8 cellular contexts compared by ENCODE assay signal in the genomic region with DNA sequence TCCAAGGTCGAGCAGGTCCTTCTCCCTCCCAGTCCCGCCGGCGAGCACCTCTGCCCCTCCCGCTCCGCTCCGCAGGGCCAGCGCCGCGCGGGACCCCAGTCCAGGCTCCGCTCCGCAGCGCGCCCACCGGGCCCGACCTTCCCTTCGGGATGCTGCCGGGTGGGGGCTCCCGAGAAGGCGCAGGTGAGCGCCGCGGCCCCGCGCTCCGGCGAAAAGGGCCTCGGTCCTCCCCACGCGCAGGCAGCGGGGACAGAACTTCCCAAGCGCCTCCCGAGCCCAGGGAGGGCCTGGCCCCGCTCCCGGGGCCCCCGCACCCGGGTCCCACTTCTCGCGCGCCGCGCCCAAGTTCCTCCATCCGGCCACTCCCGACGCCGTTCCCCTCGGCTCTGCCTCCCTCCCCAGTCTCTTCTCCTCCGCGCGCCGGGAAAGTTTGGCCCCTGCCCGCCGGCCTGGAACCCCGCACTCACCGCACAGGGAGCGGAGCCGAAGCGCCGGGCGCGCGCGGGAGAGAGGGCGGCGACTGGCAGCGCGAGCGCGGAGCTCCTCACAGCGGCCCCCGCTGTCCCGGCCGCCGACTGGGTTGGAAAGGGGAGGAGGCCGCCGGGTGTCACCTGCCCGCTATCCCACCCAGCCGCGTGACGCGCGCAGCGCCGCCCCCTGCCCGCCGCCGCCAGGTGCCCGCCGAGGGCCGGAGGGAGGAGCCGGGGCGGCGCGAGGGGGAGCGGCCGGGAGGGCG. TPM values are rescaled to one million over a fixed set of nuclear protein-coding genes. Genes with fewer than 3 reads are reported as not detected.
DNase-seq lines count a peak whose midpoint lies in the region; ATAC-seq lines count a peak whose summit lies in the region.

A gene (minus strand): TSS at position 577 of the 736 bp plus-strand sequence. CDS start 56,872 bp downstream, outside the sequence.

- H3K27me3 ChIP-seq in CD8-positive, alpha-beta memory T cell (ENCODE audit: insufficient read depth, low read length, poor library complexity, severe bottlenecking), result no peaks in the 10 kb centered on the region

- peak within 1 kb of the TSS; percentile 43 to 73 (median 62) for H3K4me3 Mint-ChIP-seq in CD8-positive, alpha-beta memory T cell
- H3K4me3 Mint-ChIP-seq in activated T-cell treated with anti-CD3 and anti-CD28 coated beads, Interleukin-2, amount 50 U/mL, for 4 hours, result peak within 1 kb of the TSS; percentile 71

- CTCF ChIA-PET in CD8-positive, alpha-beta memory T cell (lab: Charles Lee), result no interaction called here

- peaks cover 0 to 2% (median 0%) of the 10 kb centered on the region in 5 donors for H3K9me3 Mint-ChIP-seq in CD8-positive, alpha-beta memory T cell
- no peaks in the 10 kb centered on the region for H3K9me3 Mint-ChIP-seq in activated T-cell treated with anti-CD3 and anti-CD28 coated beads, Interleukin-2, amount 50 U/mL, for 4 hours

- no peaks in the 10 kb centered on the region for H3K9me3 ChIP-seq in CD8-positive, alpha-beta memory T cell (ENCODE audit: low read length)

- POLR2A ChIA-PET in CD8-positive, alpha-beta memory T cell (lab: Charles Lee), result no interaction called here

- DNase-seq in CD8-positive, alpha-beta memory T cell, result no peak
- peak; percentile 30 for DNase-seq in NCI-H526 treated with DMSO at 0.1 percent for 48 hours (lab: John Stamatoyannopoulos, UW)
- no peak for DNase-seq in activated T-cell treated with anti-CD3 and anti-CD28 coated beads, Interleukin-2, amount 50 U/mL, for 4 hours
- peak; percentile 64 for DNase-seq in globus pallidus (ENCODE audit: low spot score)
- DNase-seq in occipital lobe (lab: John Stamatoyannopoulos, UW), result peak; percentile 52

- no peak within 1 kb of the TSS for H3K4me3 ChIP-seq in CD8-positive, alpha-beta memory T cell (ENCODE audit: low read length)
- peak within 1 kb of the TSS; percentile 78 for H3K4me3 ChIP-seq in urinary bladder (ENCODE audit: low read depth, low read length)

- no peak within 1 kb of the TSS for H3K27ac ChIP-seq in CD8-positive, alpha-beta memory T cell (ENCODE audit: low read depth, low read length)
- no peak within 1 kb of the TSS for H3K27ac ChIP-seq in urinary bladder (ENCODE audit: low read depth)

- peaks cover 41 to 61% of the 10 kb centered on the region in 2 donors for H3K27me3 Mint-ChIP-seq in CD8-positive, alpha-beta memory T cell
- H3K27me3 Mint-ChIP-seq in activated T-cell treated with anti-CD3 and anti-CD28 coated beads, Interleukin-2, amount 50 U/mL, for 4 hours (ENCODE audit: low read depth), result peaks cover 51% of the 10 kb centered on the region

- no peaks in the 10 kb centered on the region for H3K36me3 ChIP-seq in CD8-positive, alpha-beta memory T cell (ENCODE audit: insufficient read depth, low read length)
- no peaks in the 10 kb centered on the region for H3K36me3 ChIP-seq in urinary bladder (ENCODE audit: insufficient read depth)

- H3K36me3 Mint-ChIP-seq in CD8-positive, alpha-beta memory T cell, result no peaks in the 10 kb centered on the region
- no peaks in the 10 kb centered on the region for H3K36me3 Mint-ChIP-seq in activated T-cell treated with anti-CD3 and anti-CD28 coated beads, Interleukin-2, amount 50 U/mL, for 4 hours (ENCODE audit: insufficient read depth)

- ATAC-seq in GM19324 (IDR thresholded peaks at IDR 0.05; ENCODE audit: low FRiP score, unreplicated experiment), result peak; percentile 92
- peak; percentile 93 for ATAC-seq in HG03342 (IDR thresholded peaks at IDR 0.05; ENCODE audit: unreplicated experiment)
- peak; percentile 78 to 89 for ATAC-seq in activated T-cell treated with anti-CD3 and anti-CD28 coated beads, Interleukin-2, amount 50 U/mL, for 4 hours

- WGBS in urinary bladder, result under 1% methylated on average over 98 of the region's 98 CpGs

- no peak within 1 kb of the TSS for H3K27ac Mint-ChIP-seq in CD8-positive, alpha-beta memory T cell

- H3K4me1 Mint-ChIP-seq in CD8-positive, alpha-beta memory T cell, result peaks cover 8 to 19% (median 11%) of the 10 kb centered on the region in 3 donors
- peaks cover 10% of the 10 kb centered on the region for H3K4me1 Mint-ChIP-seq in activated T-cell treated with anti-CD3 and anti-CD28 coated beads, Interleukin-2, amount 50 U/mL, for 4 hours (ENCODE audit: low read depth)

- no peaks in the 10 kb centered on the region for H3K4me1 ChIP-seq in CD8-positive, alpha-beta memory T cell (ENCODE audit: insufficient read depth, low read length)
- no peaks in the 10 kb centered on the region for H3K4me1 ChIP-seq in urinary bladder (ENCODE audit: insufficient read depth)

RNA-seq across cellular contexts. Expression of the gene that starts here (rescaled TPM):
- under 1 TPM; 0.11 to 0.18 TPM for total RNA-seq in CD8-positive, alpha-beta memory T cell
- polyA plus RNA-seq in CD8-positive, alpha-beta memory T cell, result not detected
- under 1 TPM; 0.05 to 0.24 (median 0.18) TPM for total RNA-seq in activated T-cell treated with anti-CD3 and anti-CD28 coated beads, Interleukin-2, amount 50 U/mL, for 4 hours
- 8.7 TPM for total RNA-seq in occipital lobe
- total RNA-seq in urinary bladder, result 2.6 TPM
- 3.3 TPM for polyA plus RNA-seq in urinary bladder

Comparison
In these comparisons a context has a peak if more than half of its experiments do, and no peak if none do; other contexts are left out.
1. Peak in ATAC-seq in activated T-cell treated with anti-CD3 and anti-CD28 coated beads, Interleukin-2, amount 50 U/mL, for 4 hours; RNA of the gene not detected or under 1 TPM.
2. DNase-seq: peak in NCI-H526 treated with DMSO at 0.1 percent for 48 hours (single experiment), globus pallidus (single experiment) and occipital lobe (single experiment); none in CD8-positive, alpha-beta memory T cell (0 of 5) and activated T-cell treated with anti-CD3 and anti-CD28 coated beads, Interleukin-2, amount 50 U/mL, for 4 hours (single experiment).
3. Peak in every context shown above with its lines, with median percentiles within 50 percentile points of each other: ATAC-seq.